Comparison of ENCODE assay signal across 20 cellular contexts in the genomic region with DNA sequence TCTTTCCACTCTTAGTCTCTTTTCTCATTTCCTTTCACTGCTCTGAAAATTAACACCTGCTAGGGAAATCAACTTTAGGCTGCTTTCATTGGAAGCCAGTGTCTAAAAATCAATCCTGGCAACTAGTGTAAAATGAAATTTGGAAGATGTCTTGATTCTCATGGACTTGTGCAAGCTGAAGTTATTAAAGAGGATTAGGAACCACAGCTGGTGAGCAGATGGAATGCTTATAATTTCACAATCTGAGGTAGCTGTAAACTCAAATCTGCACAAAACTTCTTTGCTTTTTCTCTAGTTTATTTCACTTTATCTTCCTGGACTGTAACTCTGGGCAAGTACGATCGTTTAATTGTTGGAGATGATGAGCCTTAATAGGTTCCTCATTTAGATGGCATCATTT.
DNase-seq lines count a peak whose midpoint lies in the region; ATAC-seq, FAIRE-seq and TF ChIP-seq lines count a peak whose summit lies in the region.
"Had no signal": no experiment of that assay in that cellular context is flagged by ENCODE, and none has a peak within 500 bp of the region (broad histone marks: within the 10 kb centered on the region; RNA-seq: fewer than 3 reads in every experiment).

No MANE protein-coding gene starts in this region.

- H3K4me1 Mint-ChIP-seq in astrocyte (ENCODE audit: low read depth, unreplicated experiment) = peaks cover 28% of the 10 kb centered on the region
- H3K4me1 Mint-ChIP-seq: activated CD4-positive, alpha-beta memory T cell treated with anti-CD3 and anti-CD28 coated beads, Interleukin-2, amount 10 ng/mL, durations not matched to agents 7 days and 5 days; activated naive CD8-positive, alpha-beta T cell treated with anti-CD3 and anti-CD28 coated beads, Interleukin-2, amount 50 U/mL, for 24 hours had no signal

- H3K27me3 Mint-ChIP-seq in astrocyte (ENCODE audit: low read depth, unreplicated experiment) = no peaks in the 10 kb centered on the region
- H3K27me3 Mint-ChIP-seq: activated CD4-positive, alpha-beta memory T cell treated with anti-CD3 and anti-CD28 coated beads, Interleukin-2, amount 10 ng/mL, durations not matched to agents 7 days and 5 days; activated naive CD8-positive, alpha-beta T cell treated with anti-CD3 and anti-CD28 coated beads, Interleukin-2, amount 50 U/mL, for 24 hours had no signal

- no peak overlapping the region for H2AFZ ChIP-seq in astrocyte (ENCODE audit: low read depth, low read length)
- no peak overlapping the region for H2AFZ ChIP-seq in smooth muscle cell (ENCODE audit: low read depth)

- H3K27ac Mint-ChIP-seq in astrocyte (ENCODE audit: unreplicated experiment) = no peak overlapping the region
- H3K27ac Mint-ChIP-seq: activated CD4-positive, alpha-beta memory T cell treated with anti-CD3 and anti-CD28 coated beads, Interleukin-2, amount 10 ng/mL, durations not matched to agents 7 days and 5 days; activated naive CD8-positive, alpha-beta T cell treated with anti-CD3 and anti-CD28 coated beads, Interleukin-2, amount 50 U/mL, for 24 hours had no signal

- H3K4me3 Mint-ChIP-seq in astrocyte (ENCODE audit: unreplicated experiment) = no peak overlapping the region
- H3K4me3 Mint-ChIP-seq: activated CD4-positive, alpha-beta memory T cell treated with anti-CD3 and anti-CD28 coated beads, Interleukin-2, amount 10 ng/mL, durations not matched to agents 7 days and 5 days; activated naive CD8-positive, alpha-beta T cell treated with anti-CD3 and anti-CD28 coated beads, Interleukin-2, amount 50 U/mL, for 24 hours had no signal

- WGBS in smooth muscle cell (ENCODE audit: low lambda C conversion rate) = 60% methylated on average over 2 of the region's 2 CpGs

- H3F3A ChIP-seq in smooth muscle cell (ENCODE audit: low read depth) = peaks cover 51% of the 10 kb centered on the region

- H3K9ac ChIP-seq in astrocyte (ENCODE audit: low read length) (no peak overlapping the region), smooth muscle cell (ENCODE audit: low read depth) (no peak overlapping the region)

- no peaks in the 10 kb centered on the region for H3K9me3 Mint-ChIP-seq in astrocyte (ENCODE audit: unreplicated experiment)
- H3K9me3 Mint-ChIP-seq: activated CD4-positive, alpha-beta memory T cell treated with anti-CD3 and anti-CD28 coated beads, Interleukin-2, amount 10 ng/mL, durations not matched to agents 7 days and 5 days; activated naive CD8-positive, alpha-beta T cell treated with anti-CD3 and anti-CD28 coated beads, Interleukin-2, amount 50 U/mL, for 24 hours had no signal

- H3K79me2 ChIP-seq in astrocyte (ENCODE audit: insufficient read depth, low read length) = peaks cover 80% of the 10 kb centered on the region
- peaks cover 99% of the 10 kb centered on the region for H3K79me2 ChIP-seq in smooth muscle cell (ENCODE audit: low read depth)

- DNase-seq in GM19239 (ENCODE audit: insufficient read length, low spot score) (no peak), astrocyte (ENCODE audit: low read depth) (peak; percentile 48), foreskin fibroblast (peak; percentile 64 to 76), smooth muscle cell (lab: John Stamatoyannopoulos, UW; ENCODE audit: unreplicated experiment) (no peak), NCI-H1092 (lab: John Stamatoyannopoulos, UW) (no peak), T-helper 2 cell (no peak)
- DNase-seq: activated CD4-positive, alpha-beta memory T cell treated with anti-CD3 and anti-CD28 coated beads, Interleukin-2, amount 10 ng/mL, durations not matched to agents 7 days and 5 days; activated naive CD8-positive, alpha-beta T cell treated with anti-CD3 and anti-CD28 coated beads, Interleukin-2, amount 50 U/mL, for 24 hours; C1 segment of cervical spinal cord; cerebellar nuclear complex; DMS79; KBM-7; NCI-H1105; NCI-H2171; NCI-H774; Peyer's patch; stimulated activated CD4-positive, alpha-beta T cell treated with anti-CD3 and anti-CD28 coated beads, Interleukin-4, amount 100 ng/mL, for 4 hours had no signal

- peak; percentile 65 for FAIRE-seq in GM19239 (lab: Jason Lieb, UNC)
- FAIRE-seq in astrocyte (lab: Jason Lieb, UNC) = no peak
- FAIRE-seq: keratinocyte had no signal

- H3K27ac ChIP-seq in astrocyte (ENCODE audit: low read depth, low read length) = no peak overlapping the region
- peak overlapping the region; percentile 88 for H3K27ac ChIP-seq in smooth muscle cell (ENCODE audit: low read depth)
- H3K27ac ChIP-seq: HL-60 had no signal

- H3K36me3 ChIP-seq in astrocyte (ENCODE audit: insufficient read depth, low read length) (peaks cover 42% of the 10 kb centered on the region), smooth muscle cell (ENCODE audit: low read depth) (no peaks in the 10 kb centered on the region)
- H3K36me3 ChIP-seq: Peyer's patch had no signal

- H3K4me3 ChIP-seq in astrocyte (ENCODE audit: insufficient read depth, low read depth, low read length) (no peak overlapping the region), foreskin fibroblast (ENCODE audit: low read depth in 1 of 2, low read length in 2 of 2) (no peak overlapping the region), smooth muscle cell (no peak overlapping the region)
- H3K4me3 ChIP-seq: Peyer's patch had no signal

- TF ChIP-seq CTCF in astrocyte (IDR thresholded peaks at IDR 0.05; ENCODE audit: insufficient read depth, low read depth, low read length) (no peak), foreskin fibroblast (IDR thresholded peaks at IDR 0.05; ENCODE audit: low read depth, low read length) (no peak), smooth muscle cell (IDR thresholded peaks at IDR 0.05; ENCODE audit: borderline replicate concordance, insufficient read depth, poor library complexity, severe bottlenecking) (no peak)

- no peaks in the 10 kb centered on the region for H3K27me3 ChIP-seq in astrocyte (ENCODE audit: insufficient read depth, low read length)
- H3K27me3 ChIP-seq in smooth muscle cell (ENCODE audit: low read depth) = no peaks in the 10 kb centered on the region
- H3K27me3 ChIP-seq: Peyer's patch had no signal

- H3K9me3 ChIP-seq in astrocyte (ENCODE audit: insufficient read depth, low read depth, low read length) (no peaks in the 10 kb centered on the region), smooth muscle cell (replicated peaks; ENCODE audit: low read depth) (no peaks in the 10 kb centered on the region)
- H3K9me3 ChIP-seq: Peyer's patch had no signal

- no peak overlapping the region for H3K4me2 ChIP-seq in astrocyte (ENCODE audit: low read length)
- peak overlapping the region; percentile 46 for H3K4me2 ChIP-seq in smooth muscle cell

- peaks cover 45% of the 10 kb centered on the region for H4K20me1 ChIP-seq in astrocyte (ENCODE audit: insufficient read depth, low read length)
- H4K20me1 ChIP-seq in smooth muscle cell (ENCODE audit: low read depth) = peaks cover 100% of the 10 kb centered on the region

- peaks cover 38% of the 10 kb centered on the region for H3K36me3 Mint-ChIP-seq in astrocyte (ENCODE audit: low read depth, unreplicated experiment)

- H3K4me1 ChIP-seq in astrocyte (ENCODE audit: insufficient read depth, low read length) = no peaks in the 10 kb centered on the region
- H3K4me1 ChIP-seq in smooth muscle cell (ENCODE audit: low read depth) = peaks cover 11% of the 10 kb centered on the region
- H3K4me1 ChIP-seq: Peyer's patch had no signal

- ATAC-seq in HG02759 (IDR thresholded peaks at IDR 0.05; ENCODE audit: unreplicated experiment) = no peak
- ATAC-seq: activated naive CD8-positive, alpha-beta T cell treated with anti-CD3 and anti-CD28 coated beads, Interleukin-2, amount 50 U/mL, for 24 hours had no signal

Comparison
In these comparisons a context has a peak if more than half of its experiments do, and no peak if none do; other contexts are left out.
1. DNase-seq: peak in astrocyte (single experiment) and foreskin fibroblast (2 of 2); none in GM19239 (single experiment), smooth muscle cell (single experiment), NCI-H1092 (single experiment) and T-helper 2 cell (0 of 5).